In the genomic region with DNA sequence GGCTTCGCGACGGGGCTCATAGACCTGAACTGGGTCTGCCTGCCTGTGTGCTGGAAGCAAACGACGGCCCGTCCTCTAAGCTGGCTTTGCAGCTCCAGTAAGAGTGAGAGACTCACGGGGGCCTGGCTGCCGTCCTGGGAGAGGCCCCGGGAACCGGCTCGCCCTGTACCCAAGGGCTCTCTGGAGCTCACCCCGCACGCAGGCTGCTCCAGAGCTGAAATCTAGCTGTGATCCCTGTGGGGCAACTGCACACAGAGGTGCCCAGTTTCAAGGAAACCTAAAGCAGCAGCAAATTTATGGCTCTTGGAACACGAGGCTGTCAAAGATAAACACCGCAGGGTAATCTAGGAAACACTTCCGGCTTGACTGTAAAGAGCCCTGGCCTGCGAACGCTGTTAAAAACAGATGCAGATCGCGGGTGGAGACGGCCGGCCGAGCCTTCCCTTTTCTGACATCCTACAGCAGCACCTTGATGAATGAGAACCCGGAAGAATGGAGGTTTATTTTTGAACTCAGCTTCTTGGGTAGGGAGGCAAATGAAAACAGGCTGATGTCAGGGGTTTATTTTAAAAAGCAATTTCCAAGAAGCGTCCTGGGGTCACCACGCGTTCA, we compare ENCODE assay signal across 9 cellular contexts. TPM values are rescaled to one million over a fixed set of nuclear protein-coding genes. Genes with fewer than 3 reads are reported as not detected.
A peak's percentile ranks its signal among the peaks of the same experiment; 100 is the strongest.
DNase-seq lines count a peak whose midpoint lies in the region; ATAC-seq, FAIRE-seq and TF ChIP-seq lines count a peak whose summit lies in the region.
"Had no signal": no experiment of that assay in that cellular context is flagged by ENCODE, and none has a peak within 500 bp of the region (broad histone marks: within the 10 kb centered on the region; RNA-seq: fewer than 3 reads in every experiment).

No MANE protein-coding gene starts in this region.

- no TSS peak for BruUV-seq in OCI-LY7 (replicated peaks; lab: Mats Ljungman, UMichigan)

- WGBS in pancreas, 2 donors, result 64 to 67% methylated on average over 27 of the region's 27 CpGs

- peaks cover 43% of the 10 kb centered on the region for H3K36me3 Mint-ChIP-seq in HFFc6 (ENCODE audit: low read depth)

- ATAC-seq in pancreas, result peak; percentile 42 to 70 (median 54)
- no peak for ATAC-seq in GM19351 (IDR thresholded peaks at IDR 0.05; ENCODE audit: unreplicated experiment)
- ATAC-seq in HG02852 (IDR thresholded peaks at IDR 0.05; ENCODE audit: unreplicated experiment), result no peak

- H3K9me3 ChIP-seq in OCI-LY7 (ENCODE audit: low read length), result no peaks in the 10 kb centered on the region
- no peaks in the 10 kb centered on the region for H3K9me3 ChIP-seq in pancreas

- peak; percentile 67 for DNase-seq in EH (ENCODE audit: low read depth)
- DNase-seq in OCI-LY7 (ENCODE audit: low spot score), result peak; percentile 70
- DNase-seq in epidermal melanocyte (ENCODE audit: insufficient read length, low spot score), result peak; percentile 60
- peak in 1 of 6 donors; percentile 60 for DNase-seq in pancreas
- DNase-seq in T1000 (lab: John Stamatoyannopoulos, UW), result no peak
- no peak for DNase-seq in HFFc6

- CTCF ChIA-PET in OCI-LY7 (lab: Charles Lee; ENCODE audit: unreplicated experiment), result interaction anchor here (0.9 kb wide), 1 partner anchor 16 kb away, joined by 3 read pairs; no protein-coding TSS in a partner anchor

- H3K27ac ChIP-seq in OCI-LY7 (ENCODE audit: low read depth, low read length, poor library complexity, severe bottlenecking) (no peak overlapping the region), pancreas (peak overlapping the region in 2 of 4 donors; percentile 33 to 57)

- H3K9me2 ChIP-seq in OCI-LY7 (ENCODE audit: insufficient read depth, low read length), result no peaks in the 10 kb centered on the region

- H3K4me1 ChIP-seq in OCI-LY7 (ENCODE audit: insufficient read depth, low read length, poor library complexity, severe bottlenecking) (peaks cover 32% of the 10 kb centered on the region), pancreas (no peaks in the 10 kb centered on the region)

- H3K27ac Mint-ChIP-seq in HFFc6, result no peak overlapping the region

- intact Hi-C loops in OCI-LY7 (cut with micrococcal nuclease; ENCODE audit: unreplicated experiment) (no loop called here), pancreas (cut with DNase I) (no loop called here)

- H3K4me1 Mint-ChIP-seq in HFFc6 (ENCODE audit: low read depth), result peaks cover 29% of the 10 kb centered on the region

- no peaks in the 10 kb centered on the region for H4K20me1 ChIP-seq in OCI-LY7 (ENCODE audit: insufficient read depth, low read length)

- 0 out of 2 replicates have a peak overlapping the region, but pooled peaks have one; percentile 0 for H3K4me2 ChIP-seq in OCI-LY7 (ENCODE audit: low read length)

- no peak for TF ChIP-seq CTCF in OCI-LY7 (conservative IDR thresholded peaks at IDR 0.05; ENCODE audit: low read length)
- TF ChIP-seq CTCF in pancreas (IDR thresholded peaks at IDR 0.05), result no peak
- no peak for TF ChIP-seq CTCF in HFFc6 (IDR thresholded peaks at IDR 0.05)

- no peaks in the 10 kb centered on the region for H3K27me3 ChIP-seq in pancreas

- POLR2A ChIA-PET in OCI-LY7 (lab: Charles Lee), result no interaction called here

- H3K36me3 ChIP-seq in OCI-LY7 (ENCODE audit: insufficient read depth, low read length) (no peaks in the 10 kb centered on the region), pancreas (no peaks in the 10 kb centered on the region)

- H3K4me3 Mint-ChIP-seq in HFFc6, result no peak overlapping the region

- H3K4me3 ChIP-seq in OCI-LY7 (ENCODE audit: low read depth, low read length, poor library complexity, severe bottlenecking) (no peak overlapping the region), pancreas (no peak overlapping the region)

- no peak for FAIRE-seq in pancreas (lab: Jason Lieb, UNC)
- FAIRE-seq: GM18507 had no signal

- no peaks in the 10 kb centered on the region for H3K9me3 Mint-ChIP-seq in HFFc6

- H2AFZ ChIP-seq in OCI-LY7 (ENCODE audit: low read length), result no peak overlapping the region

- peaks cover 10% of the 10 kb centered on the region for H3K27me3 Mint-ChIP-seq in HFFc6 (ENCODE audit: insufficient read depth)

- H3K79me2 ChIP-seq in OCI-LY7 (ENCODE audit: insufficient read depth, low read depth, low read length), result no peaks in the 10 kb centered on the region

RNA-seq across cellular contexts. Expression of a gene that starts 29.4 kb away (rescaled TPM):
- 1.4 and 1.7 TPM in 2 replicates for total RNA-seq in OCI-LY7 (2014; rRNA removed; shearing (Covaris generic))
- 2.7 and 2.9 TPM in 2 replicates for total RNA-seq in OCI-LY7 (2022)
- under 1 TPM in 1 of 6 donors, not detected in 5; 0.19 TPM for total RNA-seq in pancreas
- under 1 TPM; 0.04 to 0.05 TPM for polyA plus RNA-seq in pancreas
- 10 to 100 TPM in 2 of 6 experiments, 1 to 10 TPM in 4; 6.2 to 11.3 (median 7.8) TPM for total RNA-seq in HFFc6 (2021; fragmentation: NEBNext Ultra II Directional; extraction: Animal tissue kit (Norgen Biotek cat#: 25700))

Comparison
In these comparisons a context has a peak if more than half of its experiments do, and no peak if none do; other contexts are left out.
1. DNase-seq: peak in EH (single experiment), OCI-LY7 (single experiment) and epidermal melanocyte (single experiment); none in T1000 (single experiment) and HFFc6 (single experiment).
2. ATAC-seq: peak in pancreas (4 of 4); none in GM19351 (single experiment) and HG02852 (single experiment).